In genomic region chr7:153398370-153398769, GRCh38 we compare ENCODE assay signal across 11 cellular contexts.
"Had no signal": no experiment of that assay in that cellular context is flagged by ENCODE, and none has a peak within 500 bp of the region (broad histone marks: within the 10 kb centered on the region; RNA-seq: fewer than 3 reads in every experiment).

No MANE protein-coding gene starts in this region.

- ATAC-seq: GM23338, HCT116 had no signal

- H3K36me3 ChIP-seq: HAP-1 had no signal

- FAIRE-seq: H1, H54 had no signal

- DNase-seq: GM23248, GOT3, H7, H9, HCEC 1CT, HFFc6 had no signal

- H3K4me3 ChIP-seq: GM23248, GM23338, HAP-1 had no signal

- H3K4me1 ChIP-seq: HAP-1 had no signal

- H3K4me2 ChIP-seq: GM23338 had no signal

- H3K9ac ChIP-seq: GM23248 had no signal

- H2AFZ ChIP-seq: GM23248, GM23338 had no signal

- H3K27ac ChIP-seq: GM23248 had no signal
